In genomic region chr4:995311-996026, GRCh38 we compare ENCODE assay signal across 11 cellular contexts. TPM values are rescaled to one million over a fixed set of nuclear protein-coding genes. Genes with fewer than 3 reads are reported as not detected.
A peak's percentile ranks its signal among the peaks of the same experiment; 100 is the strongest.
DNase-seq lines count a peak whose midpoint lies in the region; TF ChIP-seq lines count a peak whose summit lies in the region.
"Had no signal": no experiment of that assay in that cellular context is flagged by ENCODE, and none has a peak within 500 bp of the region (broad histone marks: within the 10 kb centered on the region; RNA-seq: fewer than 3 reads in every experiment).

No MANE protein-coding gene starts in this region.

- H3K4me2 ChIP-seq in osteoblast (ENCODE audit: insufficient read depth, low read length): no peak overlapping the region

- no peaks in the 10 kb centered on the region for H3K79me2 ChIP-seq in osteoblast (ENCODE audit: insufficient read depth, low read length)

- no peaks in the 10 kb centered on the region for H3K36me3 ChIP-seq in cardiac muscle cell
- H3K36me3 ChIP-seq in osteoblast (ENCODE audit: insufficient read depth, low read length): no peaks in the 10 kb centered on the region

- H3K9me3 ChIP-seq in cardiac muscle cell (ENCODE audit: low read depth) (no peaks in the 10 kb centered on the region), osteoblast (ENCODE audit: low read depth, low read length) (no peaks in the 10 kb centered on the region)
- H3K9me3 ChIP-seq: gastrocnemius medialis, psoas muscle had no signal

- H3K4me1 ChIP-seq in cardiac muscle cell (ENCODE audit: low read depth) (no peaks in the 10 kb centered on the region), osteoblast (ENCODE audit: insufficient read depth, low read length) (no peaks in the 10 kb centered on the region)

- H3K27me3 ChIP-seq in cardiac muscle cell (peaks cover 52% of the 10 kb centered on the region), osteoblast (ENCODE audit: insufficient read depth, low read length) (peaks cover 30% of the 10 kb centered on the region)

- no peak overlapping the region for H3K4me3 ChIP-seq in cardiac muscle cell
- H3K4me3 ChIP-seq in osteoblast (ENCODE audit: insufficient read depth, low read length): no peak overlapping the region
- H3K4me3 ChIP-seq: gastrocnemius medialis, psoas muscle had no signal

- intact Hi-C loops in cardiac septum (cut with DNase I): no loop called here

- H2AFZ ChIP-seq in osteoblast (ENCODE audit: low read length): no peak overlapping the region

- TF ChIP-seq CTCF in cardiac muscle cell (IDR thresholded peaks at IDR 0.05; ENCODE audit: low read depth, low read length): peak; percentile 4
- peak; percentile 15 for TF ChIP-seq CTCF in osteoblast (IDR thresholded peaks at IDR 0.05; ENCODE audit: extremely low read depth, low read depth, low read length)

- H4K20me1 ChIP-seq in osteoblast (ENCODE audit: insufficient read depth, low read length): peaks cover 23% of the 10 kb centered on the region

- DNase-seq in cardiac muscle cell (ENCODE audit: low read depth in 1 of 2, low spot score in 1 of 2): no peak
- no peak for DNase-seq in cardiac septum (ENCODE audit: low spot score)
- no peak for DNase-seq in osteoblast (ENCODE audit: insufficient read length, low spot score, missing footprints)
- DNase-seq in activated naive CD4-positive, alpha-beta T cell (lab: John Stamatoyannopoulos, UW): no peak
- DNase-seq: activated CD4-positive, alpha-beta T cell treated with anti-CD3 and anti-CD28 coated beads for 48 hours; effector memory CD4-positive, alpha-beta T cell; gastrocnemius medialis; MV-4-11; NCI-H2171; stimulated activated CD4-positive, alpha-beta T cell treated with anti-CD3 and anti-CD28 coated beads, Interleukin-2, amount 100 ng/mL, for 48 hours had no signal

- no peak overlapping the region for H3K27ac ChIP-seq in cardiac muscle cell
- H3K27ac ChIP-seq in osteoblast (ENCODE audit: low read depth, low read length): no peak overlapping the region
- H3K27ac ChIP-seq: gastrocnemius medialis, psoas muscle had no signal

RNA-seq across cellular contexts. Expression of gene SLC26A1, which starts 2.3 kb away (rescaled TPM):
- total RNA-seq in cardiac muscle cell (0.25 and 0.77 TPM in 2 replicates), cardiac septum (0.22 TPM), osteoblast (0.36 and 0.59 TPM in 2 replicates)
- polyA plus RNA-seq in cardiac muscle cell: 2.8 and 6.3 TPM in 2 replicates

RNA-seq across cellular contexts. Expression of gene IDUA, which starts 8.6 kb away (rescaled TPM):
- total RNA-seq in cardiac muscle cell: 13.0 and 14.9 TPM in 2 replicates
- polyA plus RNA-seq in cardiac muscle cell: 29.9 and 34.0 TPM in 2 replicates
- 12.9 TPM for total RNA-seq in cardiac septum
- total RNA-seq in osteoblast: 23.0 and 26.4 TPM in 2 replicates

RNA-seq across cellular contexts. Expression of gene FGFRL1, which starts 16.0 kb away (rescaled TPM):
- total RNA-seq in cardiac muscle cell: 32.7 and 40.7 TPM in 2 replicates
- 18.7 and 22.9 TPM in 2 replicates for polyA plus RNA-seq in cardiac muscle cell
- total RNA-seq in cardiac septum: 28.1 TPM
- 29.2 and 30.8 TPM in 2 replicates for total RNA-seq in osteoblast

RNA-seq across cellular contexts. Expression of gene DGKQ, which starts 22.1 kb away (rescaled TPM):
- 15.9 and 17.1 TPM in 2 replicates for total RNA-seq in cardiac muscle cell
- polyA plus RNA-seq in cardiac muscle cell: 13.5 and 15.1 TPM in 2 replicates
- 5.2 TPM for total RNA-seq in cardiac septum
- 10.3 and 15.2 TPM in 2 replicates for total RNA-seq in osteoblast
